Comparison of ENCODE assay signal across 26 cellular contexts in genomic region chr7:151119902-151120301, GRCh38. TPM values are rescaled to one million over a fixed set of nuclear protein-coding genes. Genes with fewer than 3 reads are reported as not detected.
A peak's percentile ranks its signal among the peaks of the same experiment; 100 is the strongest.
DNase-seq lines count a peak whose midpoint lies in the region; ATAC-seq, FAIRE-seq and TF ChIP-seq lines count a peak whose summit lies in the region.
"Had no signal": no experiment of that assay in that cellular context is flagged by ENCODE, and none has a peak within 500 bp of the region (broad histone marks: within the 10 kb centered on the region; RNA-seq: fewer than 3 reads in every experiment).

No MANE protein-coding gene starts in this region.

- H3K27ac ChIP-seq in astrocyte (ENCODE audit: low read depth, low read length) (no peak overlapping the region), ascending aorta (no peak overlapping the region)
- H3K27ac ChIP-seq: SJSA1 had no signal

- H3K9me3 ChIP-seq in astrocyte (ENCODE audit: insufficient read depth, low read depth, low read length) (no peaks in the 10 kb centered on the region), ascending aorta (no peaks in the 10 kb centered on the region)
- H3K9me3 ChIP-seq: MG63, SJSA1 had no signal

- DNase-seq in NCI-H2227 treated with DMSO at 0.1 percent for 48 hours (lab: John Stamatoyannopoulos, UW) (peak; percentile 15), astrocyte (ENCODE audit: low read depth) (no peak), left kidney (ENCODE audit: low read depth, low spot score) (peak; percentile 83), epidermal melanocyte (ENCODE audit: insufficient read length, low spot score) (no peak), retina (no peak), ascending aorta (ENCODE audit: low spot score in 2 of 2) (no peak)
- DNase-seq in stimulated activated effector memory CD8-positive, alpha-beta T cell treated with anti-CD3 and anti-CD28 coated beads, Interleukin-12 subunit alpha, Interleukin-12 subunit beta, amount 100 ng/mL, for 72 hours (ENCODE audit: low spot score in 2 of 2): no peak
- DNase-seq: CD4-positive, CD25-positive, alpha-beta regulatory T cell; EL; GF-D8; Kasumi-1; MG63; NCI-H1048; NCI-H1436; NCI-H187 treated with DMSO at 0.1 percent for 48 hours; NCI-H2107; NCI-H526; OCI-M1 had no signal

- no peak overlapping the region for H3K4me2 ChIP-seq in astrocyte (ENCODE audit: low read length)

- no peaks in the 10 kb centered on the region for H3K27me3 Mint-ChIP-seq in astrocyte (ENCODE audit: low read depth, unreplicated experiment)

- H3K79me2 ChIP-seq in astrocyte (ENCODE audit: insufficient read depth, low read length): peaks cover 32% of the 10 kb centered on the region

- H3K36me3 ChIP-seq in astrocyte (ENCODE audit: insufficient read depth, low read length) (peaks cover 7% of the 10 kb centered on the region), ascending aorta (peaks cover 34 to 66% of the 10 kb centered on the region in 2 donors)

- peaks cover 14% of the 10 kb centered on the region for H3K4me1 ChIP-seq in astrocyte (ENCODE audit: insufficient read depth, low read length)
- H3K4me1 ChIP-seq in ascending aorta: peaks cover 0 to 2% of the 10 kb centered on the region in 2 donors
- H3K4me1 ChIP-seq: SJSA1 had no signal

- H4K20me1 ChIP-seq in astrocyte (ENCODE audit: insufficient read depth, low read length): peaks cover 74% of the 10 kb centered on the region

- H2AFZ ChIP-seq in astrocyte (ENCODE audit: low read depth, low read length): no peak overlapping the region

- FAIRE-seq in astrocyte (lab: Jason Lieb, UNC): no peak
- FAIRE-seq: GM19239, H1, RCC 7860 had no signal

- no peak for ATAC-seq in stimulated activated effector memory CD8-positive, alpha-beta T cell treated with anti-CD3 and anti-CD28 coated beads, Interleukin-12 subunit alpha, Interleukin-12 subunit beta, amount 100 ng/mL, for 72 hours
- ATAC-seq in GM21367 (IDR thresholded peaks at IDR 0.05; ENCODE audit: unreplicated experiment): no peak
- ATAC-seq: HCT116, Right ventricle myocardium inferior had no signal

- H3K36me3 Mint-ChIP-seq in astrocyte (ENCODE audit: low read depth, unreplicated experiment): peaks cover 21% of the 10 kb centered on the region
- H3K36me3 Mint-ChIP-seq in stimulated activated effector memory CD8-positive, alpha-beta T cell treated with anti-CD3 and anti-CD28 coated beads, Interleukin-12 subunit alpha, Interleukin-12 subunit beta, amount 100 ng/mL, for 72 hours: peaks cover 22% of the 10 kb centered on the region

- intact Hi-C loops in ascending aorta (cut with DNase I): no loop called here

- H3K9ac ChIP-seq in astrocyte (ENCODE audit: low read length): no peak overlapping the region

- H3K9me3 Mint-ChIP-seq in astrocyte (ENCODE audit: unreplicated experiment): no peaks in the 10 kb centered on the region
- H3K9me3 Mint-ChIP-seq in stimulated activated effector memory CD8-positive, alpha-beta T cell treated with anti-CD3 and anti-CD28 coated beads, Interleukin-12 subunit alpha, Interleukin-12 subunit beta, amount 100 ng/mL, for 72 hours: no peaks in the 10 kb centered on the region
- H3K9me3 Mint-ChIP-seq: CD4-positive, CD25-positive, alpha-beta regulatory T cell had no signal

- no peak overlapping the region for H3K4me3 ChIP-seq in astrocyte (ENCODE audit: insufficient read depth, low read depth, low read length)
- H3K4me3 ChIP-seq in ascending aorta: no peak overlapping the region
- H3K4me3 ChIP-seq: MG63, SJSA1 had no signal

- H3K27me3 ChIP-seq in astrocyte (ENCODE audit: insufficient read depth, low read length) (no peaks in the 10 kb centered on the region), ascending aorta (no peaks in the 10 kb centered on the region)
- H3K27me3 ChIP-seq: MG63, SJSA1 had no signal

- H3K4me1 Mint-ChIP-seq in astrocyte (ENCODE audit: low read depth, unreplicated experiment): peaks cover 5% of the 10 kb centered on the region
- peaks cover 52% of the 10 kb centered on the region for H3K4me1 Mint-ChIP-seq in stimulated activated effector memory CD8-positive, alpha-beta T cell treated with anti-CD3 and anti-CD28 coated beads, Interleukin-12 subunit alpha, Interleukin-12 subunit beta, amount 100 ng/mL, for 72 hours

- peak overlapping the region; percentile 78 for H3K27ac Mint-ChIP-seq in astrocyte (ENCODE audit: unreplicated experiment)
- peak overlapping the region; percentile 86 for H3K27ac Mint-ChIP-seq in stimulated activated effector memory CD8-positive, alpha-beta T cell treated with anti-CD3 and anti-CD28 coated beads, Interleukin-12 subunit alpha, Interleukin-12 subunit beta, amount 100 ng/mL, for 72 hours

- no peak overlapping the region for H3K4me3 Mint-ChIP-seq in astrocyte (ENCODE audit: unreplicated experiment)
- H3K4me3 Mint-ChIP-seq in stimulated activated effector memory CD8-positive, alpha-beta T cell treated with anti-CD3 and anti-CD28 coated beads, Interleukin-12 subunit alpha, Interleukin-12 subunit beta, amount 100 ng/mL, for 72 hours: no peak overlapping the region

- no peak for TF ChIP-seq CTCF in astrocyte (IDR thresholded peaks at IDR 0.05; ENCODE audit: insufficient read depth, low read depth, low read length)
- no peak for TF ChIP-seq CTCF in ascending aorta (IDR thresholded peaks at IDR 0.05)

RNA-seq across cellular contexts. Expression of gene AGAP3, which starts 33.6 kb away (rescaled TPM):
- total RNA-seq in astrocyte (123 and 156 TPM in 2 replicates), ascending aorta (82.6 TPM)

RNA-seq across cellular contexts. Expression of gene TMUB1, which starts 36.6 kb away (rescaled TPM):
- 42.9 and 44.9 TPM in 2 replicates for total RNA-seq in astrocyte
- 143 TPM for total RNA-seq in ascending aorta

RNA-seq across cellular contexts. Expression of gene FASTK, which starts 39.3 kb away (rescaled TPM):
- total RNA-seq in astrocyte (56.1 and 61.6 TPM in 2 replicates), ascending aorta (121 TPM)

RNA-seq across cellular contexts. Expression of gene GBX1, which starts 47.6 kb away (rescaled TPM):
- total RNA-seq in astrocyte (not detected in 2 replicates), ascending aorta (not detected)
- total RNA-seq: A673; CD4-positive, CD25-positive, alpha-beta regulatory T cell; H1; SJSA1 had no signal

Comparison
In these comparisons a context has a peak if more than half of its experiments do, and no peak if none do; other contexts are left out.
1. DNase-seq: peak in NCI-H2227 treated with DMSO at 0.1 percent for 48 hours (single experiment) and left kidney (single experiment); none in astrocyte (single experiment), stimulated activated effector memory CD8-positive, alpha-beta T cell treated with anti-CD3 and anti-CD28 coated beads, Interleukin-12 subunit alpha, Interleukin-12 subunit beta, amount 100 ng/mL, for 72 hours (0 of 2), epidermal melanocyte (single experiment), retina (single experiment) and ascending aorta (0 of 2).